Comparison of ENCODE assay signal across 1 cellular context in genomic region chr19:605061-605971, GRCh38.
TF ChIP-seq lines count a peak whose summit lies in the region.

No MANE protein-coding gene starts in this region.

TF ChIP-seq in HepG2, 621 proteins besides CTCF, POLR2A, EP300 and RAD21:
- TF ChIP-seq STAG1 (CRISPR knock-in tag; IDR thresholded peaks at IDR 0.05) (0 out of 2 replicates have a peak, but pooled peaks have one; percentile 10), PRPF4 (IDR thresholded peaks at IDR 0.05; ENCODE audit: low read depth, low read length, poor library complexity, severe bottlenecking) (peak; percentile 78), ZNF574 (CRISPR knock-in tag; IDR thresholded peaks at IDR 0.05) (peak; percentile 90), ZBTB33 (CRISPR knock-in tag; IDR thresholded peaks at IDR 0.05) (0 out of 2 replicates have a peak, but pooled peaks have one; percentile 27), ZNF687 (CRISPR knock-in tag; IDR thresholded peaks at IDR 0.05) (peak; percentile 24; the same call in 1 of the 2 replicates)
